8 cellular contexts compared by ENCODE assay signal in genomic region chr3:184524981-184525336, GRCh38. TPM values are rescaled to one million over a fixed set of nuclear protein-coding genes. Genes with fewer than 3 reads are reported as not detected.
DNase-seq lines count a peak whose midpoint lies in the region; ATAC-seq and TF ChIP-seq lines count a peak whose summit lies in the region.

No MANE protein-coding gene starts in this region.

- peak overlapping the region; percentile 21 to 23 for H3K27ac ChIP-seq in mucosa of rectum (ENCODE audit: low read depth in 2 of 2, low read length in 2 of 2)

- peak overlapping the region; percentile 6 for H3K4me3 ChIP-seq in GM12864 (ENCODE audit: low read depth, low read length)
- H3K4me3 ChIP-seq in mucosa of rectum (ENCODE audit: low read length in 2 of 2), result peak overlapping the region; percentile 54 to 64

- no peak for TF ChIP-seq CTCF in GM12864 (IDR thresholded peaks at IDR 0.05; ENCODE audit: low read depth, low read length, missing control alignments)

- DNase-seq in GM12864 (ENCODE audit: low read depth) (no peak), RPMI8226 (peak; percentile 44), dermis blood vessel endothelial cell (peak; percentile 66), COR-L47 (lab: John Stamatoyannopoulos, UW) (no peak)
- no peak for DNase-seq in stimulated activated CD8-positive, alpha-beta memory T cell treated with anti-CD3 and anti-CD28 coated beads, Interleukin-4, amount 100 ng/mL, for 48 hours

- peaks cover 17 to 18% of the 10 kb centered on the region in 2 donors for H3K27me3 ChIP-seq in mucosa of rectum (ENCODE audit: control insufficient read depth in 2 of 2, insufficient read depth in 2 of 2, low read length in 2 of 2)

- ATAC-seq in HG02981 (IDR thresholded peaks at IDR 0.05; ENCODE audit: unreplicated experiment) (no peak), HG03135 (IDR thresholded peaks at IDR 0.05; ENCODE audit: unreplicated experiment) (no peak)

- H3K4me1 ChIP-seq in mucosa of rectum (ENCODE audit: control insufficient read depth in 2 of 2, insufficient read depth in 2 of 2, low read length in 2 of 2), result peaks cover 0 to 12% of the 10 kb centered on the region in 2 donors

- no peaks in the 10 kb centered on the region for H3K9me3 ChIP-seq in mucosa of rectum (ENCODE audit: control insufficient read depth in 2 of 2, low read length in 2 of 2)

- peak overlapping the region in 1 of 2 donors; percentile 65 for H3K9ac ChIP-seq in mucosa of rectum (ENCODE audit: low read depth in 1 of 2, low read length in 2 of 2)

- no peaks in the 10 kb centered on the region for H3K36me3 ChIP-seq in mucosa of rectum (ENCODE audit: control insufficient read depth in 2 of 2, insufficient read depth in 2 of 2, low read length in 2 of 2)

RNA-seq across cellular contexts. Expression of gene EPHB3, which starts 36.6 kb away (rescaled TPM):
- under 0.01 and 0.23 TPM in 2 replicates for total RNA-seq in dermis blood vessel endothelial cell

Comparison
In these comparisons a context has a peak if more than half of its experiments do, and no peak if none do; other contexts are left out.
1. DNase-seq: peak in RPMI8226 (single experiment) and dermis blood vessel endothelial cell (single experiment); none in GM12864 (single experiment), stimulated activated CD8-positive, alpha-beta memory T cell treated with anti-CD3 and anti-CD28 coated beads, Interleukin-4, amount 100 ng/mL, for 48 hours (single experiment) and COR-L47 (single experiment).